Comparison of ENCODE assay signal across 23 cellular contexts in genomic region chr2:239406316-239406995, GRCh38.
"Had no signal": no experiment of that assay in that cellular context is flagged by ENCODE, and none has a peak within 500 bp of the region (broad histone marks: within the 10 kb centered on the region; RNA-seq: fewer than 3 reads in every experiment).

No MANE protein-coding gene starts in this region.

- ATAC-seq: effector memory CD8-positive, alpha-beta T cell; left cardiac atrium; left ventricle myocardium superior; naive thymus-derived CD8-positive, alpha-beta T cell; pancreas; stimulated activated naive B cell treated with anti-CD40 and anti-IgM and Interleukin-4, amounts not matched to agents 10 μg/mL and 1 μg/mL and 100 μg/mL, for 72 hours; stimulated activated naive CD8-positive, alpha-beta T cell treated with anti-CD3 and anti-CD28 coated beads, Interleukin-15, amount 100 ng/mL, for 72 hours had no signal

- DNase-seq: caudate nucleus; cortex of kidney; effector memory CD8-positive, alpha-beta T cell; esophagus squamous epithelium; foreskin fibroblast; kidney; left cardiac atrium; left ventricle myocardium superior; mesendoderm; naive thymus-derived CD8-positive, alpha-beta T cell; nucleus accumbens; pancreas; stimulated activated CD4-positive, alpha-beta T cell treated with anti-CD3 and anti-CD28 coated beads, Interleukin-1b, Interleukin-23, amount 100 ng/mL, for 48 hours; stimulated activated CD4-positive, alpha-beta T cell treated with anti-CD3 and anti-CD28 coated beads, Interleukin-4, amount 100 ng/mL, for 24 hours; stimulated activated naive B cell treated with anti-CD40 and anti-IgM and Interleukin-4, amounts not matched to agents 10 μg/mL and 1 μg/mL and 100 μg/mL, for 72 hours; stimulated activated naive CD8-positive, alpha-beta T cell treated with anti-CD3 and anti-CD28 coated beads, Interleukin-15, amount 100 ng/mL, for 72 hours; substantia nigra; transverse colon had no signal

- H3K9me3 ChIP-seq: esophagus squamous epithelium, pancreas, prostate gland, right lobe of liver, thoracic aorta, transverse colon had no signal

- H3K4me1 ChIP-seq: prostate gland, right lobe of liver had no signal

- H3K4me3 Mint-ChIP-seq: effector memory CD8-positive, alpha-beta T cell; naive thymus-derived CD8-positive, alpha-beta T cell; neural crest cell; stimulated activated naive B cell treated with anti-CD40 and anti-IgM and Interleukin-4, amounts not matched to agents 10 μg/mL and 1 μg/mL and 100 μg/mL, for 72 hours; stimulated activated naive CD8-positive, alpha-beta T cell treated with anti-CD3 and anti-CD28 coated beads, Interleukin-15, amount 100 ng/mL, for 72 hours had no signal

- H3K9me3 Mint-ChIP-seq: effector memory CD8-positive, alpha-beta T cell had no signal

- H3K27me3 ChIP-seq: esophagus squamous epithelium, pancreas, right lobe of liver, transverse colon had no signal

- H3K36me3 Mint-ChIP-seq: naive thymus-derived CD8-positive, alpha-beta T cell had no signal

- H3K27ac Mint-ChIP-seq: effector memory CD8-positive, alpha-beta T cell; stimulated activated naive B cell treated with anti-CD40 and anti-IgM and Interleukin-4, amounts not matched to agents 10 μg/mL and 1 μg/mL and 100 μg/mL, for 72 hours had no signal

- H3K27ac ChIP-seq: esophagus squamous epithelium, pancreas, prostate gland, right lobe of liver, thoracic aorta, transverse colon had no signal

- H3K36me3 ChIP-seq: esophagus squamous epithelium, pancreas, prostate gland, right lobe of liver, thoracic aorta, transverse colon had no signal

- H3K4me3 ChIP-seq: esophagus squamous epithelium, lung, pancreas, prostate gland, right lobe of liver, thoracic aorta, transverse colon had no signal
